In the genomic region with DNA sequence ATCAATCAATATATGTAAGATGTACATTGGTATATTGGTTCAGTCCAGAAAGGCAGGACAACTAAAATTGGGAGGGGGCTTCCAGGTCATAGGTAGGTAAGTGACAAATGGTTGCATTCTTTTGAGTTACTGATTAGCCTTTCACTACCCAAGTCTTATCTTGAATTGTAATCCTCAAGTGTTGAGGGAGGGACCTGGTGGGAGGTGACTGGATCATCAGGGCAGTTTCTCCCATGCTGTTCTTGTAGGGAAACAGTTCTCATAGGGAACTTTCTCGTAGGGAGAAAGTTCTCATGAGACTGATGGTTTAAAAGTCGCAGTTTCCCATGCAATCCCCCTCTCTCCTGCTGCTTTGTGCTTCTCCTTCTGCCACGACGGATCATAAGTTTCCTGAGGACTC, we compare ENCODE assay signal across 9 cellular contexts.
"Had no signal": no experiment of that assay in that cellular context is flagged by ENCODE, and none has a peak within 500 bp of the region (broad histone marks: within the 10 kb centered on the region; RNA-seq: fewer than 3 reads in every experiment).

No MANE protein-coding gene starts in this region.

- H3K36me3 ChIP-seq: HAP-1 had no signal

- H3K9me3 ChIP-seq: HAP-1 had no signal

- H3K4me3 ChIP-seq: GM23248, HAP-1 had no signal

- DNase-seq: GM23248, GOT3, H7, H9, HCEC 1CT, HFFc6 had no signal

- H3K9me3 Mint-ChIP-seq: H9, HFFc6 had no signal

- ATAC-seq: HCT116 had no signal

- H3K4me1 ChIP-seq: HAP-1 had no signal

- H3K27ac Mint-ChIP-seq: H9, HFFc6 had no signal

- H3K27ac ChIP-seq: GM23248 had no signal

- H2AFZ ChIP-seq: GM23248 had no signal

- FAIRE-seq: H54 had no signal

- H3K4me3 Mint-ChIP-seq: H9, HFFc6 had no signal

- H3K9ac ChIP-seq: GM23248 had no signal
